14 cellular contexts compared by ENCODE assay signal in genomic region chr14:72129283-72129682, GRCh38.
"Had no signal": no experiment of that assay in that cellular context is flagged by ENCODE, and none has a peak within 500 bp of the region (broad histone marks: within the 10 kb centered on the region; RNA-seq: fewer than 3 reads in every experiment).

No MANE protein-coding gene starts in this region.

- H3K4me3 ChIP-seq: mucosa of descending colon had no signal

- ATAC-seq: mucosa of descending colon; naive thymus-derived CD8-positive, alpha-beta T cell had no signal

- DNase-seq: activated CD4-positive, alpha-beta T cell treated with anti-CD3 and anti-CD28 coated beads, Interleukin-2, amount 50 U/mL, for 1 hour; activated CD4-positive, CD25-positive, alpha-beta regulatory T cell; activated naive CD4-positive, alpha-beta T cell treated with anti-CD3 and anti-CD28 coated beads, Interleukin-2, amount 50 U/mL, for 16 hours; dermis blood vessel endothelial cell; endodermal cell; erythroblast; hippocampal formation; mucosa of descending colon; naive thymus-derived CD8-positive, alpha-beta T cell; right cardiac atrium; stimulated activated CD4-positive, alpha-beta T cell treated with anti-CD3 and anti-CD28 coated beads, Interleukin-2, amount 100 ng/mL, for 24 hours; stimulated activated naive B cell treated with anti-CD40 and anti-IgM and Interleukin-4, amounts not matched to agents 10 μg/mL and 1 μg/mL and 100 μg/mL, for 72 hours; substantia nigra; T-helper 9 cell had no signal

- H3K9me3 ChIP-seq: mucosa of descending colon had no signal
